In genomic region chr12:84658877-84659276, GRCh38 we compare ENCODE assay signal across 20 cellular contexts.
DNase-seq lines count a peak whose midpoint lies in the region; ATAC-seq, FAIRE-seq and TF ChIP-seq lines count a peak whose summit lies in the region.
"Had no signal": no experiment of that assay in that cellular context is flagged by ENCODE, and none has a peak within 500 bp of the region (broad histone marks: within the 10 kb centered on the region; RNA-seq: fewer than 3 reads in every experiment).

No MANE protein-coding gene starts in this region.

- no peak overlapping the region for H2AK5ac ChIP-seq in H1 (ENCODE audit: low read depth, low read length)

- no peak for TF ChIP-seq CTCF in H1 (IDR thresholded peaks at IDR 0.05; ENCODE audit: control extremely low read depth in 1 of 3, insufficient read depth in 1 of 3, low read depth in 1 of 3, low read length in 3 of 3)
- no peak for TF ChIP-seq CTCF in neural cell (IDR thresholded peaks at IDR 0.05; ENCODE audit: poor library complexity, severe bottlenecking)

- TF ChIP-seq EP300 in H1 (IDR thresholded peaks at IDR 0.05; ENCODE audit: borderline replicate concordance in 1 of 2, low read depth in 2 of 2, low read length in 2 of 2) (no peak), neural cell (conservative IDR thresholded peaks at IDR 0.05; ENCODE audit: poor library complexity, severe bottlenecking) (peak; percentile 98)

- no peak overlapping the region for H3K4ac ChIP-seq in H1 (replicated peaks; ENCODE audit: insufficient read length, low read depth, low read length)

- no peaks in the 10 kb centered on the region; the same call in 1 of the 2 replicates for H3K23me2 ChIP-seq in H1 (ENCODE audit: low read depth, low read length)

- no peak for TF ChIP-seq POLR2A in H1 (IDR thresholded peaks at IDR 0.05; ENCODE audit: control extremely low read depth in 1 of 2, low read depth in 2 of 2, low read length in 2 of 2)

- H3K9me3 ChIP-seq in H1 (ENCODE audit: insufficient read depth in 2 of 2, low read depth in 1 of 2, low read length in 1 of 2), result no peaks in the 10 kb centered on the region
- no peaks in the 10 kb centered on the region for H3K9me3 ChIP-seq in neural cell (ENCODE audit: low read length)
- H3K9me3 ChIP-seq: Caco-2, SJCRH30 had no signal

- no peak overlapping the region for H3K23ac ChIP-seq in H1 (ENCODE audit: insufficient read length)

- no peak overlapping the region for H2BK12ac ChIP-seq in H1 (ENCODE audit: low read depth, low read length)

- H3K79me2 ChIP-seq in H1 (ENCODE audit: control insufficient read depth in 1 of 2, insufficient read depth in 2 of 2, low read length in 2 of 2) (no peaks in the 10 kb centered on the region), neural cell (replicated peaks; ENCODE audit: insufficient read depth, low read length) (no peaks in the 10 kb centered on the region)

- ATAC-seq in HG03097 (IDR thresholded peaks at IDR 0.05; ENCODE audit: low FRiP score, unreplicated experiment), result no peak
- ATAC-seq: K562 had no signal

- no peak overlapping the region for H3K27ac ChIP-seq in H1 (ENCODE audit: low read depth, low read length)
- peak overlapping the region; percentile 46 for H3K27ac ChIP-seq in neural cell (ENCODE audit: low read length)
- H3K27ac ChIP-seq: HL-60, RWPE1, SJCRH30 had no signal

- no peak overlapping the region for H4K5ac ChIP-seq in H1 (ENCODE audit: insufficient read length, low read depth, low read length)

- no peak overlapping the region for H3K18ac ChIP-seq in H1 (ENCODE audit: extremely low read depth, low read length)

- no peaks in the 10 kb centered on the region for H3K79me1 ChIP-seq in H1 (ENCODE audit: low read depth, low read length)

- H2AFZ ChIP-seq in H1 (ENCODE audit: low read length) (no peak overlapping the region), neural cell (ENCODE audit: low read depth, low read length) (no peak overlapping the region)

- H3K9ac ChIP-seq in H1 (replicated peaks in 1 of 4; ENCODE audit: extremely low read depth in 1 of 4, low read depth in 3 of 4, low read length in 3 of 4) (no peak overlapping the region), neural cell (ENCODE audit: low read length) (no peak overlapping the region)

- CTCF ChIA-PET in H1 (lab: Charles Lee; ENCODE audit: partially characterized antibody), result no interaction called here

- no peak overlapping the region for H3K14ac ChIP-seq in H1 (ENCODE audit: insufficient read length)

- H3F3A ChIP-seq in neural cell (ENCODE audit: insufficient read depth, low read length, poor library complexity, severe bottlenecking), result peaks cover 4% of the 10 kb centered on the region

- H2BK5ac ChIP-seq in H1 (ENCODE audit: low read depth, low read length), result no peak overlapping the region

- H3K56ac ChIP-seq in H1 (replicated peaks; ENCODE audit: insufficient read length, low read depth, low read length), result no peak overlapping the region

- no peak overlapping the region for H4K8ac ChIP-seq in H1 (ENCODE audit: extremely low read depth, insufficient read depth, low read length)

- peak; percentile 79 for FAIRE-seq in H1 (lab: Jason Lieb, UNC)
- FAIRE-seq: GM19239, K562 had no signal

- no peaks in the 10 kb centered on the region for H3K4me1 ChIP-seq in H1 (replicated peaks in 1 of 4; ENCODE audit: control insufficient read depth in 3 of 4, insufficient read depth in 4 of 4, low read length in 3 of 4)
- H3K4me1 ChIP-seq: Caco-2, SJCRH30 had no signal

- H3K4me2 ChIP-seq in H1 (ENCODE audit: insufficient read depth in 1 of 2, low read depth in 2 of 2, low read length in 2 of 2) (no peak overlapping the region), neural cell (ENCODE audit: low read length) (peak overlapping the region; percentile 20)

- H4K91ac ChIP-seq in H1 (replicated peaks; ENCODE audit: insufficient read length, low read length), result no peak overlapping the region

- H2BK20ac ChIP-seq in H1 (ENCODE audit: low read length), result no peak overlapping the region

- POLR2A ChIA-PET in H1 (lab: Charles Lee; ENCODE audit: partially characterized antibody), result no interaction called here

- no peak overlapping the region for H2BK120ac ChIP-seq in H1 (replicated peaks; ENCODE audit: low read depth, low read length)

- no peaks in the 10 kb centered on the region for H3K36me3 ChIP-seq in H1 (ENCODE audit: control insufficient read depth in 2 of 4, insufficient read depth in 4 of 4, low read length in 3 of 4)
- H3K36me3 ChIP-seq in neural cell (ENCODE audit: insufficient read depth, low read length), result no peaks in the 10 kb centered on the region
- H3K36me3 ChIP-seq: SJCRH30 had no signal

- H4K20me1 ChIP-seq in H1 (replicated peaks in 1 of 2; ENCODE audit: control insufficient read depth in 1 of 2, insufficient read depth in 2 of 2, low read length in 2 of 2) (no peaks in the 10 kb centered on the region), neural cell (ENCODE audit: insufficient read depth) (no peaks in the 10 kb centered on the region)

- no peaks in the 10 kb centered on the region for H3K9me2 ChIP-seq in neural cell (ENCODE audit: insufficient read depth, low read length)

- H3K4me3 ChIP-seq in H1 (ENCODE audit: extremely low read depth in 1 of 4, insufficient read depth in 2 of 4, low read depth in 3 of 4, low read length in 4 of 4) (no peak overlapping the region), neural cell (ENCODE audit: low read length) (peak overlapping the region; percentile 6)
- H3K4me3 ChIP-seq: K562, SJCRH30 had no signal

- no peak overlapping the region for H2BK15ac ChIP-seq in H1 (ENCODE audit: low read length)

- peak; percentile 25 for DNase-seq in ELF-1 (ENCODE audit: low read depth, low spot score)
- DNase-seq in NCI-H2227 (lab: John Stamatoyannopoulos, UW; ENCODE audit: unreplicated experiment), result peak; percentile 72
- no peak for DNase-seq in H1 (ENCODE audit: low read depth in 1 of 2, low spot score in 2 of 2)
- no peak for DNase-seq in activated effector memory CD4-positive, alpha-beta T cell treated with Interleukin-2 at 50 U/mL for 16 hours
- DNase-seq in activated naive CD4-positive, alpha-beta T cell (lab: John Stamatoyannopoulos, UW), result no peak
- DNase-seq: Caco-2; EL; HCEC 1CT; MV-4-11; NCI-H187 treated with DMSO at 0.1 percent for 48 hours; NCI-H524; NK-92 treated with Interleukin-12 subunit alpha and Interleukin-12 subunit beta, amount 100 ng/mL, for 24 hours; SJCRH30; SW 1271 had no signal

- H3K27me3 ChIP-seq in H1 (replicated peaks in 1 of 4; ENCODE audit: control insufficient read depth in 3 of 4, extremely low read depth in 1 of 4, insufficient read depth in 3 of 4, low read length in 3 of 4), result peaks cover 0 to 1% (median 0%) of the 10 kb centered on the region in 4 experiments; a peak in 1 of 7 replicates
- H3K27me3 ChIP-seq in neural cell (ENCODE audit: insufficient read depth, low read depth, low read length), result no peaks in the 10 kb centered on the region
- H3K27me3 ChIP-seq: SJCRH30 had no signal

- 48% methylated on average over 2 of the region's 2 CpGs; no CpG with 5 or more reads in 1 of the 2 experiments for WGBS in H1 (ENCODE audit: extremely low coverage in 1 of 2, insufficient coverage in 1 of 2, insufficient read length in 1 of 2, insufficient replicate concordance in 2 of 2, low coverage in 1 of 2, low lambda C conversion rate in 2 of 2, missing lambda C conversion rate in 1 of 2), 2 experiments

- TF ChIP-seq RAD21 in H1 (IDR thresholded peaks at IDR 0.05 in 1 of 2, conservative IDR thresholded peaks at IDR 0.05 in 1 of 2; ENCODE audit: low read depth in 2 of 2, low read length in 2 of 2) (no peak), neural cell (conservative IDR thresholded peaks at IDR 0.05) (no peak)

TF ChIP-seq in H1, 55 proteins besides CTCF, POLR2A, EP300 and RAD21:
- no peak for TF ChIP-seq GABPA (IDR thresholded peaks at IDR 0.05; ENCODE audit: borderline replicate concordance, insufficient read depth, low read length)
- no peak for TF ChIP-seq SUZ12 (IDR thresholded peaks at IDR 0.05; ENCODE audit: low read length)
- no peak for TF ChIP-seq RBBP5 (IDR thresholded peaks at IDR 0.05; ENCODE audit: borderline replicate concordance, low read depth, low read length)
- no peak for TF ChIP-seq SRF (IDR thresholded peaks at IDR 0.05; ENCODE audit: low read depth, low read length)
TF ChIP-seq in H1: peak in this region for 0.

TF ChIP-seq in neural cell, 6 proteins besides CTCF, POLR2A, EP300 and RAD21:
- TF ChIP-seq SMC3 (conservative IDR thresholded peaks at IDR 0.05; ENCODE audit: poor library complexity) (no peak), TAF1 (IDR thresholded peaks at IDR 0.05; ENCODE audit: low read depth) (no peak), REST (IDR thresholded peaks at IDR 0.05; ENCODE audit: borderline replicate concordance) (peak; percentile 38), MXI1 (conservative IDR thresholded peaks at IDR 0.05; ENCODE audit: poor library complexity, severe bottlenecking) (no peak), EZH2 (IDR thresholded peaks at IDR 0.05; ENCODE audit: borderline replicate concordance, insufficient read depth, low read length, poor library complexity, severe bottlenecking) (no peak), POLR2AphosphoS5 (IDR thresholded peaks at IDR 0.05) (peak; percentile 89)

Comparison
In these comparisons a context has a peak if more than half of its experiments do, and no peak if none do; other contexts are left out.
1. DNase-seq: peak in ELF-1 (single experiment) and NCI-H2227 (single experiment); none in H1 (0 of 2), activated effector memory CD4-positive, alpha-beta T cell treated with Interleukin-2 at 50 U/mL for 16 hours (single experiment) and activated naive CD4-positive, alpha-beta T cell (0 of 4).